Comparison of ENCODE assay signal across 10 cellular contexts in genomic region chr9:4769321-4770080, GRCh38. TPM values are rescaled to one million over a fixed set of nuclear protein-coding genes. Genes with fewer than 3 reads are reported as not detected.
A peak's percentile ranks its signal among the peaks of the same experiment; 100 is the strongest.
DNase-seq lines count a peak whose midpoint lies in the region; ATAC-seq and TF ChIP-seq lines count a peak whose summit lies in the region.
"Had no signal": no experiment of that assay in that cellular context is flagged by ENCODE, and none has a peak within 500 bp of the region (broad histone marks: within the 10 kb centered on the region; RNA-seq: fewer than 3 reads in every experiment).

No MANE protein-coding gene starts in this region.

- no peaks in the 10 kb centered on the region for H3K9me3 ChIP-seq in testis
- H3K9me3 ChIP-seq: tibial artery had no signal

- 77 to 79% methylated on average over 7 of the region's 7 CpGs for WGBS in testis, 2 donors

- TF ChIP-seq CTCF in fibroblast of pulmonary artery (IDR thresholded peaks at IDR 0.05; ENCODE audit: low read length, missing control alignments) (no peak), testis (IDR thresholded peaks at IDR 0.05) (no peak), dorsolateral prefrontal cortex (IDR thresholded peaks at IDR 0.05 in 54 of 56, conservative IDR thresholded peaks at IDR 0.05 in 2 of 56; ENCODE audit: low read depth in 1 of 56, partially characterized antibody in 56 of 56) (no peak)

- H3K36me3 ChIP-seq in testis (ENCODE audit: low read depth, missing control alignments), result no peaks in the 10 kb centered on the region
- H3K36me3 ChIP-seq: tibial artery had no signal

- H3K27me3 ChIP-seq in testis (no peaks in the 10 kb centered on the region), dorsolateral prefrontal cortex (no peaks in the 10 kb centered on the region)
- H3K27me3 ChIP-seq: tibial artery had no signal

- intact Hi-C loops in testis (cut with DNase I; ENCODE audit: low total_unique reads), result no loop called here
- intact Hi-C loops in dorsolateral prefrontal cortex (cut with DNase I), result loop anchor here in 1 of 2 donors (10.0 kb wide), 1 partner anchor 665 kb away; the partner anchor contains the start of gene PLGRKT

- H3K4me3 ChIP-seq in fibroblast of pulmonary artery (replicated peaks; ENCODE audit: low read depth, low read length) (no peak overlapping the region), testis (no peak overlapping the region), dorsolateral prefrontal cortex (no peak overlapping the region)
- H3K4me3 ChIP-seq: tibial artery had no signal

- DNase-seq in Daoy (ENCODE audit: low read depth) (peak; percentile 84), RKO (ENCODE audit: low spot score) (peak; percentile 51), fibroblast of pulmonary artery (ENCODE audit: low read depth) (peak; percentile 70), testis (no peak), dorsolateral prefrontal cortex (no peak), NCI-H2227 treated with DMSO at 0.1 percent for 48 hours (lab: John Stamatoyannopoulos, UW) (no peak)
- DNase-seq: caudate nucleus, DMS153, tibial artery had no signal

- H3K27ac ChIP-seq in testis (no peak overlapping the region), dorsolateral prefrontal cortex (no peak overlapping the region)
- H3K27ac ChIP-seq: tibial artery had no signal

- no peak for TF ChIP-seq POLR2A in testis (IDR thresholded peaks at IDR 0.05)

- H3K4me1 ChIP-seq in testis, result no peaks in the 10 kb centered on the region

- peak; percentile 62 for ATAC-seq in GM21529 (IDR thresholded peaks at IDR 0.05; ENCODE audit: unreplicated experiment)

RNA-seq across cellular contexts. Expression of gene RCL1, which starts 23.2 kb away (rescaled TPM):
- 36.2 and 40.2 TPM in 2 replicates for total RNA-seq in Daoy (2014; rRNA removed; shearing (Covaris generic))
- total RNA-seq in testis (10 to 100 TPM; 28.9 to 37.9 TPM), dorsolateral prefrontal cortex (10 to 100 TPM; 17.9 to 36.6 (median 25.8) TPM)
- polyA plus RNA-seq in testis (ENCODE audit: insufficient read depth, low read depth, low replicate concordance), result 27.2 TPM

RNA-seq across cellular contexts. Expression of gene AK3, which starts 28.5 kb away (rescaled TPM):
- 44.0 and 58.7 TPM in 2 replicates for total RNA-seq in Daoy (2014; rRNA removed; shearing (Covaris generic))
- total RNA-seq in testis, result 10 to 100 TPM; 18.3 to 24.1 TPM
- polyA plus RNA-seq in testis (ENCODE audit: insufficient read depth, low read depth, low replicate concordance), result 23.4 TPM
- 10 to 100 TPM; 30.5 to 87.1 (median 48.8) TPM for total RNA-seq in dorsolateral prefrontal cortex

Comparison
In these comparisons a context has a peak if more than half of its experiments do, and no peak if none do; other contexts are left out.
1. DNase-seq: peak in Daoy (single experiment), RKO (single experiment) and fibroblast of pulmonary artery (single experiment); none in testis (single experiment), dorsolateral prefrontal cortex (0 of 10) and NCI-H2227 treated with DMSO at 0.1 percent for 48 hours (single experiment).